16 cellular contexts compared by ENCODE assay signal in genomic region chr14:38073641-38074040, GRCh38.
A peak's percentile ranks its signal among the peaks of the same experiment; 100 is the strongest.
DNase-seq lines count a peak whose midpoint lies in the region; ATAC-seq and TF ChIP-seq lines count a peak whose summit lies in the region.
"Had no signal": no experiment of that assay in that cellular context is flagged by ENCODE, and none has a peak within 500 bp of the region (broad histone marks: within the 10 kb centered on the region; RNA-seq: fewer than 3 reads in every experiment).

No MANE protein-coding gene starts in this region.

- H4K20me1 ChIP-seq in osteoblast (ENCODE audit: insufficient read depth, low read length), result no peaks in the 10 kb centered on the region

- peaks cover 9% of the 10 kb centered on the region for H3K36me3 Mint-ChIP-seq in activated naive CD8-positive, alpha-beta T cell treated with anti-CD3 and anti-CD28 coated beads for 36 hours
- H3K36me3 Mint-ChIP-seq in natural killer cell, result peaks cover 6% of the 10 kb centered on the region

- DNase-seq in EH (ENCODE audit: low read depth), result peak; percentile 74
- no peak for DNase-seq in activated naive CD8-positive, alpha-beta T cell treated with anti-CD3 and anti-CD28 coated beads for 36 hours
- no peak for DNase-seq in natural killer cell
- DNase-seq in osteoblast (ENCODE audit: insufficient read length, low spot score, missing footprints), result no peak
- no peak for DNase-seq in T-helper 9 cell
- DNase-seq in left colon, result no peak
- DNase-seq in upper lobe of left lung, result no peak
- DNase-seq: COR-L47, hypothalamus, Kasumi-1, NCI-H1930, nucleus accumbens, substantia nigra had no signal

- H3K4me1 ChIP-seq in osteoblast (ENCODE audit: insufficient read depth, low read length) (no peaks in the 10 kb centered on the region), upper lobe of left lung (peaks cover 0 to 9% (median 6%) of the 10 kb centered on the region in 4 donors)

- TF ChIP-seq CTCF in natural killer cell (IDR thresholded peaks at IDR 0.05), result no peak
- TF ChIP-seq CTCF in osteoblast (IDR thresholded peaks at IDR 0.05; ENCODE audit: extremely low read depth, low read depth, low read length), result no peak
- TF ChIP-seq CTCF in upper lobe of left lung (IDR thresholded peaks at IDR 0.05), result no peak

- H3K36me3 ChIP-seq in osteoblast (ENCODE audit: insufficient read depth, low read length) (no peaks in the 10 kb centered on the region), upper lobe of left lung (no peaks in the 10 kb centered on the region)

- no peaks in the 10 kb centered on the region for H3K79me2 ChIP-seq in osteoblast (ENCODE audit: insufficient read depth, low read length)

- no peak for TF ChIP-seq EP300 in upper lobe of left lung (IDR thresholded peaks at IDR 0.05)

- WGBS in upper lobe of left lung, 2 donors, result 65 to 75% methylated on average over 4 of the region's 4 CpGs

- H2AFZ ChIP-seq in osteoblast (ENCODE audit: low read length), result no peak overlapping the region

- ATAC-seq in HG02973 (IDR thresholded peaks at IDR 0.05; ENCODE audit: unreplicated experiment), result peak; percentile 50
- peak; percentile 4 to 30 (median 11) for ATAC-seq in natural killer cell
- no peak for ATAC-seq in left colon
- ATAC-seq in upper lobe of left lung (ENCODE audit: low FRiP score in 2 of 2), result no peak
- ATAC-seq: Right ventricle myocardium inferior had no signal

- H3K9me3 Mint-ChIP-seq in activated naive CD8-positive, alpha-beta T cell treated with anti-CD3 and anti-CD28 coated beads for 36 hours, result peaks cover 10% of the 10 kb centered on the region
- no peaks in the 10 kb centered on the region for H3K9me3 Mint-ChIP-seq in natural killer cell

- H3K4me2 ChIP-seq in osteoblast (ENCODE audit: insufficient read depth, low read length), result no peak overlapping the region
- H3K4me2 ChIP-seq: smooth muscle cell had no signal

- H3K27ac Mint-ChIP-seq in activated naive CD8-positive, alpha-beta T cell treated with anti-CD3 and anti-CD28 coated beads for 36 hours, result peak overlapping the region; percentile 38
- peak overlapping the region; percentile 95 to 97 for H3K27ac Mint-ChIP-seq in natural killer cell

- no peaks in the 10 kb centered on the region for H3K9me3 ChIP-seq in osteoblast (ENCODE audit: low read depth, low read length)
- no peaks in the 10 kb centered on the region for H3K9me3 ChIP-seq in upper lobe of left lung

- peaks cover 56% of the 10 kb centered on the region for H3K4me1 Mint-ChIP-seq in activated naive CD8-positive, alpha-beta T cell treated with anti-CD3 and anti-CD28 coated beads for 36 hours
- peaks cover 58 to 79% of the 10 kb centered on the region in 2 donors for H3K4me1 Mint-ChIP-seq in natural killer cell

- no peaks in the 10 kb centered on the region for H3K27me3 Mint-ChIP-seq in activated naive CD8-positive, alpha-beta T cell treated with anti-CD3 and anti-CD28 coated beads for 36 hours
- H3K27me3 Mint-ChIP-seq in natural killer cell (ENCODE audit: low read depth in 2 of 2), result no peaks in the 10 kb centered on the region

- no peak overlapping the region for H3K4me3 Mint-ChIP-seq in activated naive CD8-positive, alpha-beta T cell treated with anti-CD3 and anti-CD28 coated beads for 36 hours
- peak overlapping the region; percentile 80 for H3K4me3 Mint-ChIP-seq in natural killer cell

- H3K27ac ChIP-seq in osteoblast (ENCODE audit: low read depth, low read length), result no peak overlapping the region
- H3K27ac ChIP-seq in upper lobe of left lung, result no peak overlapping the region

- TF ChIP-seq POLR2A in upper lobe of left lung (IDR thresholded peaks at IDR 0.05), result no peak

- intact Hi-C loops in natural killer cell (cut with micrococcal nuclease), result loop anchor here (1.0 to 10.0 kb wide), 4 partner anchors 8 to 1191 kb away; partner anchors contain the start of genes PNN and TRAPPC6B
- intact Hi-C loops in left colon (cut with DNase I, micrococcal nuclease), result no loop called here

- H3K27me3 ChIP-seq in osteoblast (ENCODE audit: insufficient read depth, low read length) (no peaks in the 10 kb centered on the region), upper lobe of left lung (no peaks in the 10 kb centered on the region)

- H3K4me3 ChIP-seq in osteoblast (ENCODE audit: insufficient read depth, low read length), result no peak overlapping the region
- no peak overlapping the region for H3K4me3 ChIP-seq in upper lobe of left lung
- H3K4me3 ChIP-seq: smooth muscle cell had no signal

Comparison
In these comparisons a context has a peak if more than half of its experiments do, and no peak if none do; other contexts are left out.
1. ATAC-seq: peak in HG02973 (single experiment) and natural killer cell (3 of 3); none in left colon (single experiment) and upper lobe of left lung (0 of 2).